Comparison of ENCODE assay signal across 9 cellular contexts in genomic region chr19:12155324-12155723, GRCh38. TPM values are rescaled to one million over a fixed set of nuclear protein-coding genes. Genes with fewer than 3 reads are reported as not detected.
DNase-seq lines count a peak whose midpoint lies in the region; ATAC-seq and TF ChIP-seq lines count a peak whose summit lies in the region.
"Had no signal": no experiment of that assay in that cellular context is flagged by ENCODE, and none has a peak within 500 bp of the region (broad histone marks: within the 10 kb centered on the region; RNA-seq: fewer than 3 reads in every experiment).

No MANE protein-coding gene starts in this region.

- in situ Hi-C loops in mammary epithelial cell (cut with MboI; ENCODE audit: low sequenced_read_pairs in 2 of 2) = no loop called here

- H2AFZ ChIP-seq in mammary epithelial cell (ENCODE audit: low read depth, low read length) = peak overlapping the region; percentile 56

- H3K9me3 ChIP-seq in left ventricle myocardium inferior (replicated peaks) = no peaks in the 10 kb centered on the region
- peaks cover 9% of the 10 kb centered on the region for H3K9me3 ChIP-seq in mammary epithelial cell (replicated peaks; ENCODE audit: insufficient read depth, low read length)
- H3K9me3 ChIP-seq in mesodermal cell (ENCODE audit: control insufficient read depth, low read length) = peaks cover 32% of the 10 kb centered on the region
- no peaks in the 10 kb centered on the region for H3K9me3 ChIP-seq in aorta (ENCODE audit: control insufficient read depth, low read length)

- DNase-seq in left ventricle myocardium inferior = no peak
- DNase-seq in Right ventricle myocardium superior = no peak
- DNase-seq in mammary epithelial cell = no peak
- no peak for DNase-seq in aorta
- no peak for DNase-seq in GM03348 (ENCODE audit: low spot score)
- DNase-seq in epidermal melanocyte (ENCODE audit: insufficient read length, low spot score) = no peak
- DNase-seq: activated CD8-positive, alpha-beta memory T cell treated with anti-CD3 and anti-CD28 coated beads, Interleukin-2, amount 50 U/mL, for 4 hours had no signal

- intact Hi-C loops in left ventricle myocardium inferior (cut with micrococcal nuclease) (no loop called here), Right ventricle myocardium superior (cut with DNase I) (no loop called here), mammary epithelial cell (cut with micrococcal nuclease) (no loop called here), aorta (cut with DNase I) (no loop called here)

- peak overlapping the region; percentile 83 for H3K4me2 ChIP-seq in mammary epithelial cell (ENCODE audit: insufficient read depth, low read depth, low read length)

- no peak for TF ChIP-seq CTCF in left ventricle myocardium inferior (IDR thresholded peaks at IDR 0.05; ENCODE audit: borderline replicate concordance)
- no peak for TF ChIP-seq CTCF in mammary epithelial cell (conservative IDR thresholded peaks at IDR 0.05 in 1 of 2, IDR thresholded peaks at IDR 0.05 in 1 of 2; ENCODE audit: extremely low read depth in 1 of 2, insufficient read depth in 1 of 2, low read depth in 1 of 2, low read length in 2 of 2)

- H3K36me3 ChIP-seq in left ventricle myocardium inferior = peaks cover 26% of the 10 kb centered on the region
- H3K36me3 ChIP-seq in mammary epithelial cell (ENCODE audit: insufficient read depth, low read length) = no peaks in the 10 kb centered on the region
- peaks cover 41% of the 10 kb centered on the region for H3K36me3 ChIP-seq in mesodermal cell (ENCODE audit: control insufficient read depth, insufficient read depth, low read length)
- H3K36me3 ChIP-seq in aorta (ENCODE audit: control insufficient read depth in 1 of 2, insufficient read depth in 2 of 2, low read length in 1 of 2) = no peaks in the 10 kb centered on the region

- H3K27ac ChIP-seq in left ventricle myocardium inferior (replicated peaks) = peak overlapping the region; percentile 87
- no peak overlapping the region for H3K27ac ChIP-seq in mammary epithelial cell (ENCODE audit: insufficient read depth, low read depth, low read length)
- no peak overlapping the region for H3K27ac ChIP-seq in mesodermal cell (ENCODE audit: low read depth, low read length, severe bottlenecking)
- no peak overlapping the region for H3K27ac ChIP-seq in aorta (ENCODE audit: low read depth in 1 of 2, low read length in 2 of 2)

- H3K79me2 ChIP-seq in mammary epithelial cell (ENCODE audit: insufficient read depth, low read length) = peaks cover 15% of the 10 kb centered on the region

- dilution Hi-C loops in mammary epithelial cell (cut with HindIII; ENCODE audit: low sequenced_read_pairs) = no loop called here

- no TSS peak for BruUV-seq in mammary epithelial cell (replicated peaks; lab: Mats Ljungman, UMichigan)

- H3K27me3 ChIP-seq in left ventricle myocardium inferior (ENCODE audit: low read depth) (no peaks in the 10 kb centered on the region), mammary epithelial cell (ENCODE audit: insufficient read depth, low read length) (no peaks in the 10 kb centered on the region), aorta (ENCODE audit: control insufficient read depth in 1 of 2, insufficient read depth in 2 of 2, low read length in 1 of 2) (no peaks in the 10 kb centered on the region)

- no peaks in the 10 kb centered on the region for H4K20me1 ChIP-seq in mammary epithelial cell (ENCODE audit: insufficient read depth, low read length)

- H3K4me1 ChIP-seq in left ventricle myocardium inferior (peaks cover 25% of the 10 kb centered on the region), mammary epithelial cell (ENCODE audit: insufficient read depth, low read length) (no peaks in the 10 kb centered on the region), mesodermal cell (ENCODE audit: control insufficient read depth, insufficient read depth, low read length, poor library complexity, severe bottlenecking) (no peaks in the 10 kb centered on the region), aorta (ENCODE audit: control insufficient read depth in 1 of 2, insufficient read depth in 2 of 2, low read length in 2 of 2) (no peaks in the 10 kb centered on the region)

- WGBS in mammary epithelial cell (ENCODE audit: low coverage, missing lambda C conversion rate) = 19% methylated on average over 11 of the region's 11 CpGs
- 59% methylated on average over 9 to 10 of the region's 11 CpGs for WGBS in mesodermal cell (ENCODE audit: insufficient coverage in 2 of 2), 2 experiments
- WGBS in aorta, 2 donors = 11 to 13% methylated on average over 11 of the region's 11 CpGs

- peak overlapping the region; percentile 89 for H3K4me3 ChIP-seq in left ventricle myocardium inferior
- H3K4me3 ChIP-seq in mammary epithelial cell (replicated peaks in 1 of 3; ENCODE audit: insufficient read depth in 1 of 3, low read depth in 2 of 3, low read length in 3 of 3) = peak overlapping the region; percentile 20 to 71 (median 64)
- H3K4me3 ChIP-seq in mesodermal cell (ENCODE audit: extremely low read depth, insufficient read depth, low read length, poor library complexity, severe bottlenecking) = peak overlapping the region; percentile 96
- no peak overlapping the region for H3K4me3 ChIP-seq in aorta (ENCODE audit: low read length in 2 of 2)

- no peak for ATAC-seq in Right ventricle myocardium superior (ENCODE audit: poor library complexity)
- ATAC-seq in aorta (ENCODE audit: low FRiP score) = peak; percentile 30
- ATAC-seq in GM21360 (IDR thresholded peaks at IDR 0.05; ENCODE audit: unreplicated experiment) = no peak

- CTCF ChIA-PET in mammary epithelial cell (lab: Charles Lee; ENCODE audit: low non-redundant PET) = no interaction called here

- H3K9ac ChIP-seq in mammary epithelial cell (ENCODE audit: insufficient read depth, low read length) = no peak overlapping the region

RNA-seq across cellular contexts. Expression of gene ZNF625, which starts 1.2 kb away (rescaled TPM):
- total RNA-seq in left ventricle myocardium inferior (4.0 TPM), Right ventricle myocardium superior (3.2 TPM), mammary epithelial cell (10 to 100 TPM in 1 of 2 donors, 1 to 10 TPM in 1; 5.7 to 11.7 TPM), aorta (10 to 100 TPM in 1 of 2 donors, 1 to 10 TPM in 1; 5.1 to 11.0 TPM)
- polyA plus RNA-seq in mammary epithelial cell (1.2 TPM), aorta (1 to 10 TPM; 2.3 to 2.4 TPM)
- 20.1 TPM for polyA minus RNA-seq in mammary epithelial cell
- polyA plus RNA-seq in mesodermal cell (2013, experiment 1 of 2) = 5.2 TPM
- 12.2 TPM for polyA plus RNA-seq in mesodermal cell (2013, experiment 2 of 2)

RNA-seq across cellular contexts. Expression of gene ZNF136, which starts 7.6 kb away (rescaled TPM):
- total RNA-seq in left ventricle myocardium inferior (5.6 TPM), Right ventricle myocardium superior (4.2 TPM), mammary epithelial cell (1 to 10 TPM; 5.4 to 6.7 TPM), aorta (10 to 100 TPM; 11.4 to 14.1 TPM)
- polyA plus RNA-seq in mammary epithelial cell (1.2 TPM), aorta (1 to 10 TPM; 3.3 to 4.6 TPM)
- polyA minus RNA-seq in mammary epithelial cell = not detected
- 6.3 TPM for polyA plus RNA-seq in mesodermal cell (2013, experiment 1 of 2)
- 6.6 TPM for polyA plus RNA-seq in mesodermal cell (2013, experiment 2 of 2)

RNA-seq across cellular contexts. Expression of gene ZNF20, which starts 15.2 kb away (rescaled TPM):
- total RNA-seq in left ventricle myocardium inferior (2.2 TPM), Right ventricle myocardium superior (0.97 TPM), mammary epithelial cell (1 to 10 TPM; 5.2 to 7.3 TPM), aorta (1 to 10 TPM; 3.8 to 6.8 TPM)
- polyA plus RNA-seq in mammary epithelial cell (2.1 TPM), aorta (1 to 10 TPM; 1.9 to 5.1 TPM)
- polyA minus RNA-seq in mammary epithelial cell = not detected
- polyA plus RNA-seq in mesodermal cell (2013, experiment 1 of 2) = 2.9 TPM
- 5.8 TPM for polyA plus RNA-seq in mesodermal cell (2013, experiment 2 of 2)

Comparison
In these comparisons a context has a peak if more than half of its experiments do, and no peak if none do; other contexts are left out.
1. H3K4me3 ChIP-seq: peak in left ventricle myocardium inferior (single experiment), mammary epithelial cell (3 of 3) and mesodermal cell (single experiment); none in aorta (0 of 2).